Comparison of ENCODE assay signal across 8 cellular contexts in the genomic region with DNA sequence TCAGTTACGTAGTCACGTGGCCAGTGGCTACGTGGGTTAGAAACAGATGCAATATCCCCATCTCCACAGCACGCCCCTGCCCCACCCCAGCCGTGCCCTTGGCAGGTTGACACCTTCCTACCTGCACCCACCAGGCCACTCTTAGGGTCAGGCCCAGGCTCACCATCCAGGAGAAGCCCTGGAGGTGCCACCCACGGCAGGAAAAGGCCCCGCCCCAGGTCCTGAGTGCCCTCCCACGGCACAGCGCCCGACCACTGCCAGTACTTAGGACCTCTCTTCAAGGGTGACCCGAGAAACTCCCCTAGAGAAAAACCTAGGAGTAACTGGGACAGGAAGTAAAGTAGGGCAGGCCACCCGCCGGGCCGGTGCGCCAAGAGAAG. TPM values are rescaled to one million over a fixed set of nuclear protein-coding genes. Genes with fewer than 3 reads are reported as not detected.
DNase-seq lines count a peak whose midpoint lies in the region; ATAC-seq, FAIRE-seq and TF ChIP-seq lines count a peak whose summit lies in the region.

No MANE protein-coding gene starts in this region.

- H2BK15ac ChIP-seq in mesendoderm (replicated peaks; ENCODE audit: low read depth): no peak overlapping the region

- H3K4me2 ChIP-seq in A549: peak overlapping the region; percentile 84
- peak overlapping the region; percentile 94 for H3K4me2 ChIP-seq in HCT116 (ENCODE audit: low read length)
- H3K4me2 ChIP-seq in mesendoderm (ENCODE audit: low read length): no peak overlapping the region

- RAD21 ChIA-PET in HCT116 (lab: Charles Lee; ENCODE audit: low non-redundant PET in 1 of 2, low total read pairs in 2 of 2, uncharacterized antibody in 2 of 2, unreplicated experiment in 2 of 2): interaction anchor here in 1 of 2 experiments (0.9 kb wide), 1 partner anchor 102 kb away, joined by 3 read pairs; no protein-coding TSS in a partner anchor

- TF ChIP-seq EP300 in A549 (IDR thresholded peaks at IDR 0.05): no peak

- no peak for FAIRE-seq in A549 (lab: Jason Lieb, UNC)

- H4K20me1 ChIP-seq in HCT116 (ENCODE audit: insufficient read depth): no peaks in the 10 kb centered on the region

- peaks cover 56% of the 10 kb centered on the region for H3K79me2 ChIP-seq in HCT116 (ENCODE audit: insufficient read depth, low read length)
- H3K79me2 ChIP-seq in mesendoderm (ENCODE audit: control insufficient read depth, insufficient read depth, low read length): peaks cover 9% of the 10 kb centered on the region

- H4K8ac ChIP-seq in mesendoderm (ENCODE audit: low read depth, low read length): no peak overlapping the region

- H2BK5ac ChIP-seq in mesendoderm (ENCODE audit: low read length): no peak overlapping the region

- 60% methylated on average over 15 of the region's 15 CpGs for WGBS in A549 (ENCODE audit: missing lambda C conversion rate)
- WGBS in mesendoderm (ENCODE audit: extremely low coverage, insufficient coverage, low lambda C conversion rate): no CpG with 5 or more reads among the region's 15 CpGs

- peaks cover 10% of the 10 kb centered on the region; the same call in 2 of the 3 replicates for H3K4me1 ChIP-seq in A549
- peaks cover 2 to 21% of the 10 kb centered on the region in 2 experiments; a peak in 3 of 4 replicates for H3K4me1 ChIP-seq in HCT116 (ENCODE audit: control insufficient read depth in 1 of 2, insufficient read depth in 2 of 2, low read length in 2 of 2)
- peaks cover 8% of the 10 kb centered on the region for H3K4me1 ChIP-seq in adipocyte (ENCODE audit: control insufficient read depth, insufficient read depth, low read length)
- H3K4me1 ChIP-seq in mesendoderm (ENCODE audit: control insufficient read depth, low read depth, low read length): peaks cover 1% of the 10 kb centered on the region

- no peak overlapping the region for H2AFZ ChIP-seq in HCT116 (ENCODE audit: low read depth, low read length, poor library complexity, severe bottlenecking)

- no peak for TF ChIP-seq RAD21 in A549 (conservative IDR thresholded peaks at IDR 0.05 in 1 of 2, IDR thresholded peaks at IDR 0.05 in 1 of 2)
- TF ChIP-seq RAD21 in HCT116 (IDR thresholded peaks at IDR 0.05; ENCODE audit: low read depth): no peak

- intact Hi-C loops in HCT116 (cut with micrococcal nuclease): no loop called here

- peaks cover 10% of the 10 kb centered on the region for H3K79me1 ChIP-seq in mesendoderm (ENCODE audit: low read length)

- peaks cover 15 to 33% of the 10 kb centered on the region in 2 experiments; a peak in 3 of 4 replicates for H3K36me3 ChIP-seq in HCT116 (ENCODE audit: control insufficient read depth in 1 of 2, insufficient read depth in 2 of 2, low read length in 2 of 2)
- H3K36me3 ChIP-seq in adipocyte (ENCODE audit: control insufficient read depth, insufficient read depth, low read length, severe bottlenecking): peaks cover 45% of the 10 kb centered on the region
- H3K36me3 ChIP-seq in mesendoderm (ENCODE audit: control insufficient read depth, insufficient read depth, low read length): peaks cover 3% of the 10 kb centered on the region

- H2AK5ac ChIP-seq in mesendoderm (ENCODE audit: low read length): no peak overlapping the region

- POLR2A ChIA-PET in A549 (lab: Yijun Ruan, JAX) (interaction anchor here (0.8 kb wide), 1 partner anchor 20 kb away, joined by 3 read pairs; a partner anchor contains a TSS), HCT116 (lab: Charles Lee) (interaction anchor here (0.7 kb wide), 1 partner anchor 19 kb away, joined by 3 read pairs; a partner anchor contains a TSS)

- BruUV-seq in HCT116 (replicated peaks; lab: Mats Ljungman, UMichigan): no TSS peak

- peak in 1 of 2 experiments; percentile 1; a peak in 2 of 6 replicates for ATAC-seq in A549
- ATAC-seq in HCT116: peak; percentile 4; the same call in 1 of the 2 replicates

- TF ChIP-seq CTCF in A549 (IDR thresholded peaks at IDR 0.05) (no peak), HCT116 (IDR thresholded peaks at IDR 0.05 in 2 of 3, conservative IDR thresholded peaks at IDR 0.05 in 1 of 3; ENCODE audit: borderline replicate concordance in 1 of 3, insufficient read depth in 1 of 3, low read depth in 2 of 3, low read length in 2 of 3) (no peak)

- H3K9me2 ChIP-seq in HCT116 (ENCODE audit: insufficient read depth): no peaks in the 10 kb centered on the region

- H3K9ac ChIP-seq in HCT116 (ENCODE audit: low read length) (peak overlapping the region; percentile 91), adipocyte (ENCODE audit: low read length) (peak overlapping the region; percentile 76), mesendoderm (ENCODE audit: low read length) (peak overlapping the region; percentile 88)

- H3K27ac ChIP-seq in A549 (peak overlapping the region; percentile 85 to 91; a peak in 4 of 6 replicates), HCT116 (ENCODE audit: low read depth, low read length) (peak overlapping the region; percentile 85; the same call in 1 of the 2 replicates), mesendoderm (ENCODE audit: low read depth, low read length) (no peak overlapping the region)

- H3K4me3 ChIP-seq in A549 (peak overlapping the region; percentile 93), HCT116 (replicated peaks in 1 of 2; ENCODE audit: low read depth in 1 of 2, low read length in 2 of 2) (peak overlapping the region; percentile 82 to 91), adipocyte (ENCODE audit: low read length) (peak overlapping the region; percentile 91), mesendoderm (ENCODE audit: low read length) (no peak overlapping the region)

- no peak overlapping the region for H3K23ac ChIP-seq in mesendoderm (ENCODE audit: low read length)

- no peaks in the 10 kb centered on the region for H3K27me3 ChIP-seq in HCT116 (ENCODE audit: insufficient read depth, low read length)
- no peaks in the 10 kb centered on the region for H3K27me3 ChIP-seq in adipocyte (replicated peaks; ENCODE audit: control insufficient read depth, insufficient read depth, low read length)
- no peaks in the 10 kb centered on the region for H3K27me3 ChIP-seq in mesendoderm (ENCODE audit: insufficient read depth, low read length, poor library complexity)

- TF ChIP-seq POLR2A in A549 (IDR thresholded peaks at IDR 0.05; ENCODE audit: low read length) (no peak), HCT116 (IDR thresholded peaks at IDR 0.05; ENCODE audit: borderline replicate concordance, extremely low read depth, insufficient read depth, insufficient read length) (no peak)

- no peak overlapping the region for H3K4ac ChIP-seq in mesendoderm (ENCODE audit: low read depth, low read length)

- H3K9me3 ChIP-seq in A549 (no peaks in the 10 kb centered on the region), HCT116 (ENCODE audit: control insufficient read depth in 1 of 2, insufficient read depth in 1 of 2, low read depth in 1 of 2, low read length in 2 of 2) (no peaks in the 10 kb centered on the region), adipocyte (ENCODE audit: control insufficient read depth, low read length) (no peaks in the 10 kb centered on the region)

- H4K5ac ChIP-seq in mesendoderm (ENCODE audit: low read length): no peak overlapping the region

- DNase-seq in A549 (ENCODE audit: low read depth in 1 of 2, low spot score in 1 of 2) (no peak), HCT116 (ENCODE audit: low read depth, low spot score) (no peak), adipocyte (ENCODE audit: low read depth) (no peak), mesendoderm (no peak), NCI-H526 (lab: John Stamatoyannopoulos, UW) (no peak), medulla oblongata (ENCODE audit: extremely low spot score) (no peak), COLO668 (lab: John Stamatoyannopoulos, UW; ENCODE audit: unreplicated experiment) (no peak), hypothalamus (lab: John Stamatoyannopoulos, UW) (no peak)

- CTCF ChIA-PET in A549 (lab: Yijun Ruan, JAX): interaction anchor here (0.9 to 1.2 kb wide), 4 partner anchors 9 to 102 kb away, joined by 3 to 6 read pairs (median 4); no protein-coding TSS in a partner anchor
- CTCF ChIA-PET in HCT116 (lab: Charles Lee): interaction anchor here (1.0 kb wide), 1 partner anchor 19 kb away, joined by 4 read pairs; a partner anchor contains a TSS

- no peak overlapping the region for H3K18ac ChIP-seq in mesendoderm (ENCODE audit: low read length)

- no peak overlapping the region for H2BK120ac ChIP-seq in mesendoderm (ENCODE audit: low read depth, low read length)

- H3K56ac ChIP-seq in mesendoderm (ENCODE audit: low read length): no peak overlapping the region

RNA-seq across cellular contexts. Expression of a gene that starts 1.5 kb away (rescaled TPM):
- polyA plus RNA-seq in A549 (2011; rRNA removed) (8.2 and 9.8 TPM in 2 replicates), A549 (2017; fragmentation: RNase III; extraction: RNeasy Plus Mini Kit Qiagen cat#74134 plus additional on column Dnase treatment) (27.3 to 29.0 TPM (median 28.9 TPM) in 3 replicates)
- 43.1 and 47.3 TPM in 2 replicates for polyA plus RNA-seq in A549 (2012; cell fraction: cytosol; rRNA removed)
- polyA plus RNA-seq in A549 (2012; cell fraction: nucleus; rRNA removed): 85.5 and 97.7 TPM in 2 replicates
- 0.99 and 1.6 TPM in 2 replicates for polyA minus RNA-seq in A549 (2011; rRNA and poly(A)+ RNA removed)
- total RNA-seq in HCT116 (2021; ENCODE audit: unreplicated experiment): 26.1 TPM
- polyA plus RNA-seq in HCT116 (2012): 19.2 and 19.3 TPM in 2 replicates
- 23.0 TPM for polyA plus RNA-seq in mesendoderm (2013, experiment 1 of 2)
- 22.1 TPM for polyA plus RNA-seq in mesendoderm (2013, experiment 2 of 2)

RNA-seq across cellular contexts. Expression of a gene that starts 7.5 kb away (rescaled TPM):
- polyA plus RNA-seq in A549 (2011; rRNA removed) (54.2 and 59.7 TPM in 2 replicates), A549 (2017; fragmentation: RNase III; extraction: RNeasy Plus Mini Kit Qiagen cat#74134 plus additional on column Dnase treatment) (74.2 to 80.0 TPM (median 75.6 TPM) in 3 replicates)
- 174 and 197 TPM in 2 replicates for polyA plus RNA-seq in A549 (2012; cell fraction: cytosol; rRNA removed)
- polyA plus RNA-seq in A549 (2012; cell fraction: nucleus; rRNA removed): 155 and 261 TPM in 2 replicates
- 26.8 and 28.5 TPM in 2 replicates for polyA minus RNA-seq in A549 (2011; rRNA and poly(A)+ RNA removed)
- 57.1 TPM for total RNA-seq in HCT116 (2021; ENCODE audit: unreplicated experiment)
- polyA plus RNA-seq in HCT116 (2012): 91.7 and 124 TPM in 2 replicates
- polyA plus RNA-seq in mesendoderm (2013, experiment 1 of 2): 64.4 TPM
- 65.3 TPM for polyA plus RNA-seq in mesendoderm (2013, experiment 2 of 2)

RNA-seq across cellular contexts. Expression of a gene that starts 19.1 kb away (rescaled TPM):
- polyA plus RNA-seq in A549 (2011; rRNA removed) (333 and 376 TPM in 2 replicates), A549 (2017; fragmentation: RNase III; extraction: RNeasy Plus Mini Kit Qiagen cat#74134 plus additional on column Dnase treatment) (297 to 313 TPM (median 308 TPM) in 3 replicates)
- 669 and 696 TPM in 2 replicates for polyA plus RNA-seq in A549 (2012; cell fraction: cytosol; rRNA removed)
- 541 and 746 TPM in 2 replicates for polyA plus RNA-seq in A549 (2012; cell fraction: nucleus; rRNA removed)
- polyA minus RNA-seq in A549 (2011; rRNA and poly(A)+ RNA removed): 582 and 626 TPM in 2 replicates
- 394 TPM for total RNA-seq in HCT116 (2021; ENCODE audit: unreplicated experiment)
- polyA plus RNA-seq in HCT116 (2012): 538 and 832 TPM in 2 replicates
- 264 TPM for polyA plus RNA-seq in mesendoderm (2013, experiment 1 of 2)
- 266 TPM for polyA plus RNA-seq in mesendoderm (2013, experiment 2 of 2)

RNA-seq across cellular contexts. Expression of a gene that starts 38.5 kb away (rescaled TPM):
- polyA plus RNA-seq in A549 (2011; rRNA removed) (65.2 and 88.9 TPM in 2 replicates), A549 (2017; fragmentation: RNase III; extraction: RNeasy Plus Mini Kit Qiagen cat#74134 plus additional on column Dnase treatment) (106 to 109 TPM (median 107 TPM) in 3 replicates)
- polyA plus RNA-seq in A549 (2012; cell fraction: cytosol; rRNA removed): 267 and 296 TPM in 2 replicates
- polyA plus RNA-seq in A549 (2012; cell fraction: nucleus; rRNA removed): 225 and 294 TPM in 2 replicates
- polyA minus RNA-seq in A549 (2011; rRNA and poly(A)+ RNA removed): 32.6 and 39.4 TPM in 2 replicates
- total RNA-seq in HCT116 (2021; ENCODE audit: unreplicated experiment): 145 TPM
- polyA plus RNA-seq in HCT116 (2012): 238 and 297 TPM in 2 replicates
- polyA plus RNA-seq in mesendoderm (2013, experiment 1 of 2): 87.6 TPM
- polyA plus RNA-seq in mesendoderm (2013, experiment 2 of 2): 89.9 TPM

RNA-seq across cellular contexts. Expression of a gene that starts 48.1 kb away (rescaled TPM):
- polyA plus RNA-seq in A549 (2011; rRNA removed) (0.09 and 0.12 TPM in 2 replicates), A549 (2017; fragmentation: RNase III; extraction: RNeasy Plus Mini Kit Qiagen cat#74134 plus additional on column Dnase treatment) (0.37 to 0.48 TPM (median 0.40 TPM) in 3 replicates)
- 0.30 and 0.36 TPM in 2 replicates for polyA plus RNA-seq in A549 (2012; cell fraction: cytosol; rRNA removed)
- 0.32 and 1.1 TPM in 2 replicates for polyA plus RNA-seq in A549 (2012; cell fraction: nucleus; rRNA removed)
- 0.12 and 0.34 TPM in 2 replicates for polyA minus RNA-seq in A549 (2011; rRNA and poly(A)+ RNA removed)
- total RNA-seq in HCT116 (2021; ENCODE audit: unreplicated experiment): 0.76 TPM
- 0.23 and 0.46 TPM in 2 replicates for polyA plus RNA-seq in HCT116 (2012)
- polyA plus RNA-seq in mesendoderm (2013, experiment 1 of 2): 0.18 TPM
- 0.25 TPM for polyA plus RNA-seq in mesendoderm (2013, experiment 2 of 2)
